ENCODE assay signal across 13 cellular contexts in the genomic region with DNA sequence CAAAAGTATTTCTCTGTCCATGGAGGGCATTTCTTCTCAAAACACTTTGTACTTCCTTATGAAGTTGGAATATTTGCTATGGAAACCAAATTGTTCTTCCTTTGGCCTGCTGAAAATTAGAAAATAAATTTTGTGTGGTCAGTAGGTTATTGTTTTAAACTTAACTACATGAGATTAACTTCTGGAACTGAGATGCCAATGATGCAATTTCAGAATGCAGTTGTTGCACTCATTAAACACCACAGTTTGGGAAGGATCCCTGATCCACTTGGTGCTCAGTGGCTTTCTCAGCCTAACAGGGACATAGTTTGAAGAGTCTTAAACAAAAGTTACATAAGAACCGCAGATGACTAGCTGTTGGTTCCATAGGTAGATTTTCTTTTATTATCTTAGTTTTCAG.
"Had no signal": no experiment of that assay in that cellular context is flagged by ENCODE, and none has a peak within 500 bp of the region (broad histone marks: within the 10 kb centered on the region; RNA-seq: fewer than 3 reads in every experiment).

No MANE protein-coding gene starts in this region.

- ATAC-seq: activated naive CD8-positive, alpha-beta T cell treated with anti-CD3 and anti-CD28 coated beads, Interleukin-2, amount 50 U/mL, for 24 hours; stimulated activated effector memory CD8-positive, alpha-beta T cell treated with anti-CD3 and anti-CD28 coated beads, Interleukin-12 subunit alpha, Interleukin-12 subunit beta, amount 100 ng/mL, for 72 hours; T-cell had no signal

- H3K27ac ChIP-seq: left ventricle myocardium inferior, tibial artery, uterus had no signal

- H3K27ac Mint-ChIP-seq: activated naive CD8-positive, alpha-beta T cell treated with anti-CD3 and anti-CD28 coated beads, Interleukin-2, amount 50 U/mL, for 24 hours; endodermal cell; stimulated activated effector memory CD8-positive, alpha-beta T cell treated with anti-CD3 and anti-CD28 coated beads, Interleukin-12 subunit alpha, Interleukin-12 subunit beta, amount 100 ng/mL, for 72 hours; T-cell had no signal

- H3K4me3 Mint-ChIP-seq: activated naive CD8-positive, alpha-beta T cell treated with anti-CD3 and anti-CD28 coated beads, Interleukin-2, amount 50 U/mL, for 24 hours; endodermal cell; stimulated activated effector memory CD8-positive, alpha-beta T cell treated with anti-CD3 and anti-CD28 coated beads, Interleukin-12 subunit alpha, Interleukin-12 subunit beta, amount 100 ng/mL, for 72 hours; T-cell had no signal

- H3K9me3 ChIP-seq: left ventricle myocardium inferior, tibial artery, uterus had no signal

- H3K36me3 Mint-ChIP-seq: stimulated activated effector memory CD8-positive, alpha-beta T cell treated with anti-CD3 and anti-CD28 coated beads, Interleukin-12 subunit alpha, Interleukin-12 subunit beta, amount 100 ng/mL, for 72 hours; T-cell had no signal

- H3K27me3 ChIP-seq: tibial artery, uterus had no signal

- H3K9me3 Mint-ChIP-seq: endodermal cell, T-cell had no signal

- DNase-seq: activated CD4-positive, alpha-beta T cell treated with anti-CD3 and anti-CD28 coated beads, Interleukin-2, amount 50 U/mL, for 4 hours; activated naive CD4-positive, alpha-beta T cell treated with Interleukin-2 at 50 U/mL for 16 hours; activated naive CD8-positive, alpha-beta T cell treated with anti-CD3 and anti-CD28 coated beads, Interleukin-2, amount 50 U/mL, for 24 hours; activated T-cell treated with anti-CD3 and anti-CD28 coated beads for 4 hours; endodermal cell; hippocampal formation; left ventricle myocardium inferior; mesenchymal stem cell; T-cell; T-helper 9 cell; tibial artery; uterus had no signal

- H3K36me3 ChIP-seq: left ventricle myocardium inferior, tibial artery, uterus had no signal

- H3K4me1 ChIP-seq: uterus had no signal

- H3K4me3 ChIP-seq: left ventricle myocardium inferior, tibial artery, uterus had no signal
